1 cellular context compared by ENCODE assay signal in the genomic region with DNA sequence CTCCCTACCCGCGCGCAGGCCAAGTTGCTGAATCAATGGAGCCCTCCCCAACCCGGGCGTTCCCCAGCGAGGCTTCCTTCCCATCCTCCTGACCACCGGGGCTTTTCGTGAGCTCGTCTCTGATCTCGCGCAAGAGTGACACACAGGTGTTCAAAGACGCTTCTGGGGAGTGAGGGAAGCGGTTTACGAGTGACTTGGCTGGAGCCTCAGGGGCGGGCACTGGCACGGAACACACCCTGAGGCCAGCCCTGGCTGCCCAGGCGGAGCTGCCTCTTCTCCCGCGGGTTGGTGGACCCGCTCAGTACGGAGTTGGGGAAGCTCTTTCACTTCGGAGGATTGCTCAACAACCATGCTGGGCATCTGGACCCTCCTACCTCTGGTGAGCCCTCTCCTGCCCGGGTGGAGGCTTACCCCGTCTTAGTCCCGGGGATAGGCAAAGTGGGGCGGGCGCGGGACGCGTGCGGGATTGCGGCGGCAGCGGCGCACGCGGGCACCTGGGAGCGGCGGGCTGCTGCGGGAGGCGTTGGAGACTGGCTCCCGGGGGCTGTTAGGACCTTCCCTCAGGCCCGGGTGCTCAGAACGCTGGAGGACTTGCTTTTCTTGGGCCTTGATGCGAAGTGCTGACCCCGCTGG.
A peak's percentile ranks its signal among the peaks of the same experiment; 100 is the strongest.
TF ChIP-seq lines count a peak whose summit lies in the region.

A gene (plus strand): TSS at position 271 of the 633 bp plus-strand sequence. CDS start 79 bp downstream, at position 350.

TF ChIP-seq in GM12878, 131 proteins besides CTCF, POLR2A, EP300 and RAD21 (continued from another document and continues in another):
- TF ChIP-seq BMI1 (IDR thresholded peaks at IDR 0.05; ENCODE audit: borderline replicate concordance) (no peak), CHD4 (IDR thresholded peaks at IDR 0.05) (no peak), ZNF217 (IDR thresholded peaks at IDR 0.05) (no peak), RUNX3 (IDR thresholded peaks at IDR 0.05; ENCODE audit: low read length) (peak; percentile 54; the same call in 1 of the 2 replicates), SRF (IDR thresholded peaks at IDR 0.05; ENCODE audit: low read depth in 2 of 2, low read length in 2 of 2) (no peak), CREB1 (IDR thresholded peaks at IDR 0.05; ENCODE audit: low read depth) (peak; percentile 36; the same call in 1 of the 2 replicates), MXI1 (IDR thresholded peaks at IDR 0.05; ENCODE audit: low read depth, low read length) (peak; percentile 36; the same call in 1 of the 2 replicates), ZNF24 (IDR thresholded peaks at IDR 0.05) (no peak), SMARCA5 (IDR thresholded peaks at IDR 0.05) (peak; percentile 57; the same call in 1 of the 2 replicates), TCF12 (IDR thresholded peaks at IDR 0.05; ENCODE audit: low read depth, low read length) (peak; percentile 81), POU2F2 (IDR thresholded peaks at IDR 0.05; ENCODE audit: borderline replicate concordance, low read depth, low read length) (peak; percentile 35; the same call in 1 of the 3 replicates), IKZF2 (IDR thresholded peaks at IDR 0.05) (peak; percentile 75; a peak in 3 of 4 replicates), PML (IDR thresholded peaks at IDR 0.05; ENCODE audit: low read length) (peak; percentile 77; the same call in 1 of the 2 replicates), CBX5 (IDR thresholded peaks at IDR 0.05; ENCODE audit: low read depth) (0 out of 2 replicates have a peak, but pooled peaks have one; percentile 18), BRCA1 (IDR thresholded peaks at IDR 0.05; ENCODE audit: low read depth, low read length) (no peak), ETV6 (conservative IDR thresholded peaks at IDR 0.05 in 1 of 2, IDR thresholded peaks at IDR 0.05 in 1 of 2; ENCODE audit: borderline replicate concordance in 1 of 2, low read depth in 1 of 2) (no peak; a peak in 1 of 4 replicates), IRF4 (IDR thresholded peaks at IDR 0.05; ENCODE audit: low read depth, low read length) (peak; percentile 51; the same call in 1 of the 2 replicates), ZNF207 (IDR thresholded peaks at IDR 0.05; ENCODE audit: borderline replicate concordance) (no peak), YBX1 (IDR thresholded peaks at IDR 0.05) (no peak), BACH1 (IDR thresholded peaks at IDR 0.05; ENCODE audit: borderline replicate concordance) (peak; percentile 25; the same call in 1 of the 2 replicates), SMAD1 (IDR thresholded peaks at IDR 0.05; ENCODE audit: low read depth, partially characterized antibody) (no peak), RELA (IDR thresholded peaks at IDR 0.05; ENCODE audit: borderline replicate concordance, partially characterized antibody) (peak; percentile 64), ESRRA (IDR thresholded peaks at IDR 0.05; ENCODE audit: low read length) (no peak), SPI1 (IDR thresholded peaks at IDR 0.05; ENCODE audit: borderline replicate concordance, insufficient read depth, low read depth, low read length) (no peak), RFX5 (IDR thresholded peaks at IDR 0.05; ENCODE audit: low read depth, low read length) (no peak), SREBF1 (IDR thresholded peaks at IDR 0.05; ENCODE audit: low read length) (no peak), MTA2 (IDR thresholded peaks at IDR 0.05; ENCODE audit: low read depth) (no peak; the same call in none of the 2 replicates), GATAD2B (conservative IDR thresholded peaks at IDR 0.05; ENCODE audit: low read depth) (peak; percentile 30)
- TF ChIP-seq, protein P1, sequence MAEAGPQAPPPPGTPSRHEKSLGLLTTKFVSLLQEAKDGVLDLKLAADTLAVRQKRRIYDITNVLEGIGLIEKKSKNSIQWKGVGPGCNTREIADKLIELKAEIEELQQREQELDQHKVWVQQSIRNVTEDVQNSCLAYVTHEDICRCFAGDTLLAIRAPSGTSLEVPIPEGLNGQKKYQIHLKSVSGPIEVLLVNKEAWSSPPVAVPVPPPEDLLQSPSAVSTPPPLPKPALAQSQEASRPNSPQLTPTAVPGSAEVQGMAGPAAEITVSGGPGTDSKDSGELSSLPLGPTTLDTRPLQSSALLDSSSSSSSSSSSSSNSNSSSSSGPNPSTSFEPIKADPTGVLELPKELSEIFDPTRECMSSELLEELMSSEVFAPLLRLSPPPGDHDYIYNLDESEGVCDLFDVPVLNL (IDR thresholded peaks at IDR 0.05; ENCODE audit: low read depth, low read length), result no peak
- TF ChIP-seq, protein P2, sequence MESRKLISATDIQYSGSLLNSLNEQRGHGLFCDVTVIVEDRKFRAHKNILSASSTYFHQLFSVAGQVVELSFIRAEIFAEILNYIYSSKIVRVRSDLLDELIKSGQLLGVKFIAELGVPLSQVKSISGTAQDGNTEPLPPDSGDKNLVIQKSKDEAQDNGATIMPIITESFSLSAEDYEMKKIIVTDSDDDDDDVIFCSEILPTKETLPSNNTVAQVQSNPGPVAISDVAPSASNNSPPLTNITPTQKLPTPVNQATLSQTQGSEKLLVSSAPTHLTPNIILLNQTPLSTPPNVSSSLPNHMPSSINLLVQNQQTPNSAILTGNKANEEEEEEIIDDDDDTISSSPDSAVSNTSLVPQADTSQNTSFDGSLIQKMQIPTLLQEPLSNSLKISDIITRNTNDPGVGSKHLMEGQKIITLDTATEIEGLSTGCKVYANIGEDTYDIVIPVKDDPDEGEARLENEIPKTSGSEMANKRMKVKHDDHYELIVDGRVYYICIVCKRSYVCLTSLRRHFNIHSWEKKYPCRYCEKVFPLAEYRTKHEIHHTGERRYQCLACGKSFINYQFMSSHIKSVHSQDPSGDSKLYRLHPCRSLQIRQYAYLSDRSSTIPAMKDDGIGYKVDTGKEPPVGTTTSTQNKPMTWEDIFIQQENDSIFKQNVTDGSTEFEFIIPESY (IDR thresholded peaks at IDR 0.05), result no peak
- TF ChIP-seq, protein P3, sequence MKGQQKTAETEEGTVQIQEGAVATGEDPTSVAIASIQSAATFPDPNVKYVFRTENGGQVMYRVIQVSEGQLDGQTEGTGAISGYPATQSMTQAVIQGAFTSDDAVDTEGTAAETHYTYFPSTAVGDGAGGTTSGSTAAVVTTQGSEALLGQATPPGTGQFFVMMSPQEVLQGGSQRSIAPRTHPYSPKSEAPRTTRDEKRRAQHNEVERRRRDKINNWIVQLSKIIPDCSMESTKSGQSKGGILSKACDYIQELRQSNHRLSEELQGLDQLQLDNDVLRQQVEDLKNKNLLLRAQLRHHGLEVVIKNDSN (IDR thresholded peaks at IDR 0.05; ENCODE audit: borderline replicate concordance, extremely low read length, insufficient read depth, low read depth, low read length), result no peak
- TF ChIP-seq, protein P4, sequence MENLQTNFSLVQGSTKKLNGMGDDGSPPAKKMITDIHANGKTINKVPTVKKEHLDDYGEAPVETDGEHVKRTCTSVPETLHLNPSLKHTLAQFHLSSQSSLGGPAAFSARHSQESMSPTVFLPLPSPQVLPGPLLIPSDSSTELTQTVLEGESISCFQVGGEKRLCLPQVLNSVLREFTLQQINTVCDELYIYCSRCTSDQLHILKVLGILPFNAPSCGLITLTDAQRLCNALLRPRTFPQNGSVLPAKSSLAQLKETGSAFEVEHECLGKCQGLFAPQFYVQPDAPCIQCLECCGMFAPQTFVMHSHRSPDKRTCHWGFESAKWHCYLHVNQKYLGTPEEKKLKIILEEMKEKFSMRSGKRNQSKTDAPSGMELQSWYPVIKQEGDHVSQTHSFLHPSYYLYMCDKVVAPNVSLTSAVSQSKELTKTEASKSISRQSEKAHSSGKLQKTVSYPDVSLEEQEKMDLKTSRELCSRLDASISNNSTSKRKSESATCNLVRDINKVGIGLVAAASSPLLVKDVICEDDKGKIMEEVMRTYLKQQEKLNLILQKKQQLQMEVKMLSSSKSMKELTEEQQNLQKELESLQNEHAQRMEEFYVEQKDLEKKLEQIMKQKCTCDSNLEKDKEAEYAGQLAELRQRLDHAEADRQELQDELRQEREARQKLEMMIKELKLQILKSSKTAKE (IDR thresholded peaks at IDR 0.05; ENCODE audit: low read depth, poor library complexity, severe bottlenecking), result no peak
- TF ChIP-seq, protein P5, sequence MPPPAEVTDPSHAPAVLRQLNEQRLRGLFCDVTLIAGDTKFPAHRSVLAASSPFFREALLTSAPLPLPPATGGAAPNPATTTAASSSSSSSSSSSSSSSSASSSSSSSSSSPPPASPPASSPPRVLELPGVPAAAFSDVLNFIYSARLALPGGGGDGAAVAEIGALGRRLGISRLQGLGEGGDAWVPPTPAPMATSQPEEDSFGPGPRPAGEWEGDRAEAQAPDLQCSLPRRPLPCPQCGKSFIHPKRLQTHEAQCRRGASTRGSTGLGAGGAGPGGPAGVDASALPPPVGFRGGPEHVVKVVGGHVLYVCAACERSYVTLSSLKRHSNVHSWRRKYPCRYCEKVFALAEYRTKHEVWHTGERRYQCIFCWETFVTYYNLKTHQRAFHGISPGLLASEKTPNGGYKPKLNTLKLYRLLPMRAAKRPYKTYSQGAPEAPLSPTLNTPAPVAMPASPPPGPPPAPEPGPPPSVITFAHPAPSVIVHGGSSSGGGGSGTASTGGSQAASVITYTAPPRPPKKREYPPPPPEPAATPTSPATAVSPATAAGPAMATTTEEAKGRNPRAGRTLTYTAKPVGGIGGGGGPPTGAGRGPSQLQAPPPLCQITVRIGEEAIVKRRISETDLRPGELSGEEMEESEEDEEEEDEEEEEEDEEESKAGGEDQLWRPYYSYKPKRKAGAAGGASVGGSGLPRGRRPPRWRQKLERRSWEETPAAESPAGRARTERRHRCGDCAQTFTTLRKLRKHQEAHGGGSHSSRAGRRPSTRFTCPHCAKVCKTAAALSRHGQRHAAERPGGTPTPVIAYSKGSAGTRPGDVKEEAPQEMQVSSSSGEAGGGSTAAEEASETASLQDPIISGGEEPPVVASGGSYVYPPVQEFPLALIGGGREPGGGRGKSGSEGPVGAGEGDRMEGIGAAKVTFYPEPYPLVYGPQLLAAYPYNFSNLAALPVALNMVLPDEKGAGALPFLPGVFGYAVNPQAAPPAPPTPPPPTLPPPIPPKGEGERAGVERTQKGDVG (CRISPR knock-in tag; IDR thresholded peaks at IDR 0.05), result no peak
- TF ChIP-seq, protein P6, sequence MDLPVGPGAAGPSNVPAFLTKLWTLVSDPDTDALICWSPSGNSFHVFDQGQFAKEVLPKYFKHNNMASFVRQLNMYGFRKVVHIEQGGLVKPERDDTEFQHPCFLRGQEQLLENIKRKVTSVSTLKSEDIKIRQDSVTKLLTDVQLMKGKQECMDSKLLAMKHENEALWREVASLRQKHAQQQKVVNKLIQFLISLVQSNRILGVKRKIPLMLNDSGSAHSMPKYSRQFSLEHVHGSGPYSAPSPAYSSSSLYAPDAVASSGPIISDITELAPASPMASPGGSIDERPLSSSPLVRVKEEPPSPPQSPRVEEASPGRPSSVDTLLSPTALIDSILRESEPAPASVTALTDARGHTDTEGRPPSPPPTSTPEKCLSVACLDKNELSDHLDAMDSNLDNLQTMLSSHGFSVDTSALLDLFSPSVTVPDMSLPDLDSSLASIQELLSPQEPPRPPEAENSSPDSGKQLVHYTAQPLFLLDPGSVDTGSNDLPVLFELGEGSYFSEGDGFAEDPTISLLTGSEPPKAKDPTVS (IDR thresholded peaks at IDR 0.05; ENCODE audit: low read depth, low read length), result no peak
- TF ChIP-seq, protein P7, sequence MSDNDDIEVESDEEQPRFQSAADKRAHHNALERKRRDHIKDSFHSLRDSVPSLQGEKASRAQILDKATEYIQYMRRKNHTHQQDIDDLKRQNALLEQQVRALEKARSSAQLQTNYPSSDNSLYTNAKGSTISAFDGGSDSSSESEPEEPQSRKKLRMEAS (IDR thresholded peaks at IDR 0.05; ENCODE audit: low read depth, low read length), result no peak
- TF ChIP-seq, protein P8, sequence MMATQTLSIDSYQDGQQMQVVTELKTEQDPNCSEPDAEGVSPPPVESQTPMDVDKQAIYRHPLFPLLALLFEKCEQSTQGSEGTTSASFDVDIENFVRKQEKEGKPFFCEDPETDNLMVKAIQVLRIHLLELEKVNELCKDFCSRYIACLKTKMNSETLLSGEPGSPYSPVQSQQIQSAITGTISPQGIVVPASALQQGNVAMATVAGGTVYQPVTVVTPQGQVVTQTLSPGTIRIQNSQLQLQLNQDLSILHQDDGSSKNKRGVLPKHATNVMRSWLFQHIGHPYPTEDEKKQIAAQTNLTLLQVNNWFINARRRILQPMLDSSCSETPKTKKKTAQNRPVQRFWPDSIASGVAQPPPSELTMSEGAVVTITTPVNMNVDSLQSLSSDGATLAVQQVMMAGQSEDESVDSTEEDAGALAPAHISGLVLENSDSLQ (IDR thresholded peaks at IDR 0.05), result peak; percentile 89
- TF ChIP-seq, protein P9, sequence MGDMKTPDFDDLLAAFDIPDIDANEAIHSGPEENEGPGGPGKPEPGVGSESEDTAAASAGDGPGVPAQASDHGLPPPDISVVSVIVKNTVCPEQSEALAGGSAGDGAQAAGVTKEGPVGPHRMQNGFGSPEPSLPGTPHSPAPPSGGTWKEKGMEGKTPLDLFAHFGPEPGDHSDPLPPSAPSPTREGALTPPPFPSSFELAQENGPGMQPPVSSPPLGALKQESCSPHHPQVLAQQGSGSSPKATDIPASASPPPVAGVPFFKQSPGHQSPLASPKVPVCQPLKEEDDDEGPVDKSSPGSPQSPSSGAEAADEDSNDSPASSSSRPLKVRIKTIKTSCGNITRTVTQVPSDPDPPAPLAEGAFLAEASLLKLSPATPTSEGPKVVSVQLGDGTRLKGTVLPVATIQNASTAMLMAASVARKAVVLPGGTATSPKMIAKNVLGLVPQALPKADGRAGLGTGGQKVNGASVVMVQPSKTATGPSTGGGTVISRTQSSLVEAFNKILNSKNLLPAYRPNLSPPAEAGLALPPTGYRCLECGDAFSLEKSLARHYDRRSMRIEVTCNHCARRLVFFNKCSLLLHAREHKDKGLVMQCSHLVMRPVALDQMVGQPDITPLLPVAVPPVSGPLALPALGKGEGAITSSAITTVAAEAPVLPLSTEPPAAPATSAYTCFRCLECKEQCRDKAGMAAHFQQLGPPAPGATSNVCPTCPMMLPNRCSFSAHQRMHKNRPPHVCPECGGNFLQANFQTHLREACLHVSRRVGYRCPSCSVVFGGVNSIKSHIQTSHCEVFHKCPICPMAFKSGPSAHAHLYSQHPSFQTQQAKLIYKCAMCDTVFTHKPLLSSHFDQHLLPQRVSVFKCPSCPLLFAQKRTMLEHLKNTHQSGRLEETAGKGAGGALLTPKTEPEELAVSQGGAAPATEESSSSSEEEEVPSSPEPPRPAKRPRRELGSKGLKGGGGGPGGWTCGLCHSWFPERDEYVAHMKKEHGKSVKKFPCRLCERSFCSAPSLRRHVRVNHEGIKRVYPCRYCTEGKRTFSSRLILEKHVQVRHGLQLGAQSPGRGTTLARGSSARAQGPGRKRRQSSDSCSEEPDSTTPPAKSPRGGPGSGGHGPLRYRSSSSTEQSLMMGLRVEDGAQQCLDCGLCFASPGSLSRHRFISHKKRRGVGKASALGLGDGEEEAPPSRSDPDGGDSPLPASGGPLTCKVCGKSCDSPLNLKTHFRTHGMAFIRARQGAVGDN (IDR thresholded peaks at IDR 0.05), result 0 out of 2 replicates have a peak, but pooled peaks have one; percentile 8
- TF ChIP-seq, protein P10, sequence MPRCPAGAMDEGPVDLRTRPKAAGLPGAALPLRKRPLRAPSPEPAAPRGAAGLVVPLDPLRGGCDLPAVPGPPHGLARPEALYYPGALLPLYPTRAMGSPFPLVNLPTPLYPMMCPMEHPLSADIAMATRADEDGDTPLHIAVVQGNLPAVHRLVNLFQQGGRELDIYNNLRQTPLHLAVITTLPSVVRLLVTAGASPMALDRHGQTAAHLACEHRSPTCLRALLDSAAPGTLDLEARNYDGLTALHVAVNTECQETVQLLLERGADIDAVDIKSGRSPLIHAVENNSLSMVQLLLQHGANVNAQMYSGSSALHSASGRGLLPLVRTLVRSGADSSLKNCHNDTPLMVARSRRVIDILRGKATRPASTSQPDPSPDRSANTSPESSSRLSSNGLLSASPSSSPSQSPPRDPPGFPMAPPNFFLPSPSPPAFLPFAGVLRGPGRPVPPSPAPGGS (IDR thresholded peaks at IDR 0.05; ENCODE audit: borderline replicate concordance, insufficient read depth, low read depth, low read length, poor library complexity, severe bottlenecking), result peak; percentile 5
